24 cellular contexts compared by ENCODE assay signal in the genomic region with DNA sequence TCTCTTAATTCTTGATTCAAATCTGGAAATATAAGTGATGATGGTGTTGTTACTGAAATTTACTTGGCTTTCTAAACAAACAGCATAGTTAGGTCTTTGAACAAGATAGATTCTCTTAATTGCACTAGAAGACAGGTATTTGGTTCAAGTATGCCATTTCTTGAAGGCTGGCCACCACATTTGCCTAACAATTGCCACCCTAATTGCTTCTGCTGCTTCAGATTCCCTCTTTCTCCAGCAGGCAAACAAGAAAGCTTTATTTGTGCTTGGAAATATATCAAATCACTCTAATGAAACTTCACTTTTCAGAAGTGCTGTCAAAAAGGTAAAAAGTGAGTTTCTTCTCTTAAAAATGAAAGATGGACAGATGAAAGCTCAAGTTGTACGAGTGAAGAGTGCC.
DNase-seq lines count a peak whose midpoint lies in the region; ATAC-seq and TF ChIP-seq lines count a peak whose summit lies in the region.
"Had no signal": no experiment of that assay in that cellular context is flagged by ENCODE, and none has a peak within 500 bp of the region (broad histone marks: within the 10 kb centered on the region; RNA-seq: fewer than 3 reads in every experiment).

No MANE protein-coding gene starts in this region.

- H3K36me3 ChIP-seq in H7 (replicated peaks; ENCODE audit: control insufficient read depth, insufficient read depth, low read length) (no peaks in the 10 kb centered on the region), Loucy (ENCODE audit: insufficient read depth, low read length) (no peaks in the 10 kb centered on the region), neural progenitor cell (no peaks in the 10 kb centered on the region)
- H3K36me3 ChIP-seq: BLaER1, HAP-1 had no signal

- no peaks in the 10 kb centered on the region for H3K9me2 ChIP-seq in Loucy (replicated peaks; ENCODE audit: low read depth, low read length)

- ATAC-seq in HG03175 (IDR thresholded peaks at IDR 0.05; ENCODE audit: unreplicated experiment) (no peak), GM19035 (IDR thresholded peaks at IDR 0.05; ENCODE audit: unreplicated experiment) (no peak)

- peak; percentile 5 for DNase-seq in H7
- DNase-seq in iPS DF 19.7 (ENCODE audit: low read depth, low spot score) = peak; percentile 60
- DNase-seq in neural progenitor cell (ENCODE audit: low spot score) = peak; percentile 34
- DNase-seq in NCI-H2196 treated with DMSO at 0.1 percent for 48 hours (lab: John Stamatoyannopoulos, UW; ENCODE audit: unreplicated experiment) = no peak
- DNase-seq: ACHN; CD4-positive, alpha-beta T cell; COR-L47; DMS79; Karpas-422; NCI-H1417; NCI-H1694 treated with DMSO at 0.1 percent for 48 hours; NCI-H2081 treated with DMSO at 0.1 percent for 48 hours; NCI-H2227 treated with DMSO at 0.1 percent for 48 hours; NCI-H510A; SHP77 treated with DMSO at 0.1 percent for 48 hours; SW 1271 had no signal

- H3K27me3 Mint-ChIP-seq in neural progenitor cell (ENCODE audit: insufficient read depth, low read depth) = no peaks in the 10 kb centered on the region
- H3K27me3 Mint-ChIP-seq: CD4-positive, alpha-beta T cell had no signal

- H3K4me3 ChIP-seq in H7 (ENCODE audit: insufficient read depth, low read depth, low read length) (no peak overlapping the region), Loucy (ENCODE audit: low read length, poor library complexity, severe bottlenecking) (no peak overlapping the region), neural progenitor cell (no peak overlapping the region)
- H3K4me3 ChIP-seq: BLaER1, HAP-1, SK-N-MC had no signal

- H3K36me3 Mint-ChIP-seq in neural progenitor cell = no peaks in the 10 kb centered on the region

- H2AFZ ChIP-seq in Loucy (ENCODE audit: low read length) (peak overlapping the region; percentile 60), neural progenitor cell (replicated peaks) (peak overlapping the region; percentile 78)

- no peak overlapping the region for H3K4me3 Mint-ChIP-seq in neural progenitor cell
- H3K4me3 Mint-ChIP-seq: CD4-positive, alpha-beta T cell had no signal

- no peaks in the 10 kb centered on the region for H3F3A ChIP-seq in Loucy (ENCODE audit: low read depth)
- no peaks in the 10 kb centered on the region for H3F3A ChIP-seq in neural progenitor cell (ENCODE audit: low read depth)

- no peaks in the 10 kb centered on the region for H3K27me3 ChIP-seq in H7 (ENCODE audit: control insufficient read depth, insufficient read depth, low read length)
- H3K27me3 ChIP-seq in Loucy (ENCODE audit: insufficient read depth, low read length, poor library complexity, severe bottlenecking) = no peaks in the 10 kb centered on the region
- H3K27me3 ChIP-seq in neural progenitor cell = no peaks in the 10 kb centered on the region
- H3K27me3 ChIP-seq: BLaER1 had no signal

- H4K20me1 ChIP-seq in Loucy (ENCODE audit: insufficient read depth, low read length, poor library complexity, severe bottlenecking) (no peaks in the 10 kb centered on the region), neural progenitor cell (ENCODE audit: low read depth) (no peaks in the 10 kb centered on the region)
- H4K20me1 ChIP-seq: BLaER1 had no signal

- peak overlapping the region; percentile 48 for H3K27ac ChIP-seq in neural progenitor cell
- H3K27ac ChIP-seq: BLaER1, HL-60, RWPE1, SK-N-MC had no signal

- H3K79me2 ChIP-seq in Loucy (ENCODE audit: insufficient read depth, low read length) (no peaks in the 10 kb centered on the region), neural progenitor cell (ENCODE audit: low read depth) (no peaks in the 10 kb centered on the region)

- H3K9ac ChIP-seq in Loucy (ENCODE audit: low read depth, low read length, poor library complexity, severe bottlenecking) = no peak overlapping the region
- H3K9ac ChIP-seq in neural progenitor cell = no peak overlapping the region
- H3K9ac ChIP-seq: BLaER1 had no signal

- H3K4me1 ChIP-seq in Loucy (ENCODE audit: insufficient read depth, low read length, poor library complexity, severe bottlenecking) (peaks cover 20% of the 10 kb centered on the region), neural progenitor cell (peaks cover 14% of the 10 kb centered on the region)
- H3K4me1 ChIP-seq: BLaER1, HAP-1 had no signal

- H3K9me3 ChIP-seq in Loucy (ENCODE audit: insufficient read depth, low read depth, low read length) = no peaks in the 10 kb centered on the region
- no peaks in the 10 kb centered on the region for H3K9me3 ChIP-seq in neural progenitor cell (ENCODE audit: low read depth)
- H3K9me3 ChIP-seq: BLaER1, HAP-1 had no signal

- H3K27ac Mint-ChIP-seq in neural progenitor cell = no peak overlapping the region
- H3K27ac Mint-ChIP-seq: CD4-positive, alpha-beta T cell had no signal

- no peaks in the 10 kb centered on the region for H3K9me3 Mint-ChIP-seq in neural progenitor cell

- H3K4me2 ChIP-seq in Loucy (ENCODE audit: low read depth, low read length, poor library complexity, severe bottlenecking) (no peak overlapping the region), neural progenitor cell (peak overlapping the region; percentile 49)
- H3K4me2 ChIP-seq: BLaER1 had no signal

- TF ChIP-seq CTCF in Loucy (conservative IDR thresholded peaks at IDR 0.05; ENCODE audit: low read length) (no peak), neural progenitor cell (IDR thresholded peaks at IDR 0.05) (no peak)

- no peaks in the 10 kb centered on the region for H3K4me1 Mint-ChIP-seq in neural progenitor cell
